Comparison of ENCODE assay signal across 2 cellular contexts in the genomic region with DNA sequence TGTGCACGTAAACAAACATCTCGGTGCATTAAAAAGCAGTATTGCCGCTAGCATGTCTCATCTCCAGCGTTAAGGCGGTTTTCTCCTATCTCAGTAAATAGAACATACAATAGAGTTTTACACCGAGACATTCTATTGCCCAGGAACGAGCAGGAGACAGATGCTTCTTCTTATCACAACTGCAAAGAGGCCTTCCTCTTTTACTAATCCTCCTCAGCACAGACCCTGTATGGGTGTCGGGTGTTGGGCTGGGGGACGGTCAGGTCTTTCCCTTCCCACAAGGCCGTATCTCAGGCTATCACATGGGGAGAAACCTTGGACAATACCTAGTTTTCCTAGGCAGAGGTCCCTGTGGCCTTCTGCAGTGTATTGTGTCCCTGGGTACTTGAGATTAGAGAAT.
TF ChIP-seq lines count a peak whose summit lies in the region.

No MANE protein-coding gene starts in this region.

TF ChIP-seq in K562, 482 proteins besides CTCF, POLR2A, EP300 and RAD21 (continued from another document):
- TF ChIP-seq ZKSCAN8 (CRISPR knock-in tag; IDR thresholded peaks at IDR 0.05), result no peak
- peak; percentile 33; the same call in 1 of the 2 replicates for TF ChIP-seq CBFA2T3 (IDR thresholded peaks at IDR 0.05)
- TF ChIP-seq TCF3 (CRISPR knock-in tag; IDR thresholded peaks at IDR 0.05), result peak; percentile 24; the same call in 1 of the 2 replicates
- TF ChIP-seq NFIC (IDR thresholded peaks at IDR 0.05), result no peak
TF ChIP-seq in K562: peak in this region for 3.

TF ChIP-seq in GM23338, 12 proteins besides CTCF, POLR2A, EP300 and RAD21 (continued from another document):
- TF ChIP-seq, protein P1, sequence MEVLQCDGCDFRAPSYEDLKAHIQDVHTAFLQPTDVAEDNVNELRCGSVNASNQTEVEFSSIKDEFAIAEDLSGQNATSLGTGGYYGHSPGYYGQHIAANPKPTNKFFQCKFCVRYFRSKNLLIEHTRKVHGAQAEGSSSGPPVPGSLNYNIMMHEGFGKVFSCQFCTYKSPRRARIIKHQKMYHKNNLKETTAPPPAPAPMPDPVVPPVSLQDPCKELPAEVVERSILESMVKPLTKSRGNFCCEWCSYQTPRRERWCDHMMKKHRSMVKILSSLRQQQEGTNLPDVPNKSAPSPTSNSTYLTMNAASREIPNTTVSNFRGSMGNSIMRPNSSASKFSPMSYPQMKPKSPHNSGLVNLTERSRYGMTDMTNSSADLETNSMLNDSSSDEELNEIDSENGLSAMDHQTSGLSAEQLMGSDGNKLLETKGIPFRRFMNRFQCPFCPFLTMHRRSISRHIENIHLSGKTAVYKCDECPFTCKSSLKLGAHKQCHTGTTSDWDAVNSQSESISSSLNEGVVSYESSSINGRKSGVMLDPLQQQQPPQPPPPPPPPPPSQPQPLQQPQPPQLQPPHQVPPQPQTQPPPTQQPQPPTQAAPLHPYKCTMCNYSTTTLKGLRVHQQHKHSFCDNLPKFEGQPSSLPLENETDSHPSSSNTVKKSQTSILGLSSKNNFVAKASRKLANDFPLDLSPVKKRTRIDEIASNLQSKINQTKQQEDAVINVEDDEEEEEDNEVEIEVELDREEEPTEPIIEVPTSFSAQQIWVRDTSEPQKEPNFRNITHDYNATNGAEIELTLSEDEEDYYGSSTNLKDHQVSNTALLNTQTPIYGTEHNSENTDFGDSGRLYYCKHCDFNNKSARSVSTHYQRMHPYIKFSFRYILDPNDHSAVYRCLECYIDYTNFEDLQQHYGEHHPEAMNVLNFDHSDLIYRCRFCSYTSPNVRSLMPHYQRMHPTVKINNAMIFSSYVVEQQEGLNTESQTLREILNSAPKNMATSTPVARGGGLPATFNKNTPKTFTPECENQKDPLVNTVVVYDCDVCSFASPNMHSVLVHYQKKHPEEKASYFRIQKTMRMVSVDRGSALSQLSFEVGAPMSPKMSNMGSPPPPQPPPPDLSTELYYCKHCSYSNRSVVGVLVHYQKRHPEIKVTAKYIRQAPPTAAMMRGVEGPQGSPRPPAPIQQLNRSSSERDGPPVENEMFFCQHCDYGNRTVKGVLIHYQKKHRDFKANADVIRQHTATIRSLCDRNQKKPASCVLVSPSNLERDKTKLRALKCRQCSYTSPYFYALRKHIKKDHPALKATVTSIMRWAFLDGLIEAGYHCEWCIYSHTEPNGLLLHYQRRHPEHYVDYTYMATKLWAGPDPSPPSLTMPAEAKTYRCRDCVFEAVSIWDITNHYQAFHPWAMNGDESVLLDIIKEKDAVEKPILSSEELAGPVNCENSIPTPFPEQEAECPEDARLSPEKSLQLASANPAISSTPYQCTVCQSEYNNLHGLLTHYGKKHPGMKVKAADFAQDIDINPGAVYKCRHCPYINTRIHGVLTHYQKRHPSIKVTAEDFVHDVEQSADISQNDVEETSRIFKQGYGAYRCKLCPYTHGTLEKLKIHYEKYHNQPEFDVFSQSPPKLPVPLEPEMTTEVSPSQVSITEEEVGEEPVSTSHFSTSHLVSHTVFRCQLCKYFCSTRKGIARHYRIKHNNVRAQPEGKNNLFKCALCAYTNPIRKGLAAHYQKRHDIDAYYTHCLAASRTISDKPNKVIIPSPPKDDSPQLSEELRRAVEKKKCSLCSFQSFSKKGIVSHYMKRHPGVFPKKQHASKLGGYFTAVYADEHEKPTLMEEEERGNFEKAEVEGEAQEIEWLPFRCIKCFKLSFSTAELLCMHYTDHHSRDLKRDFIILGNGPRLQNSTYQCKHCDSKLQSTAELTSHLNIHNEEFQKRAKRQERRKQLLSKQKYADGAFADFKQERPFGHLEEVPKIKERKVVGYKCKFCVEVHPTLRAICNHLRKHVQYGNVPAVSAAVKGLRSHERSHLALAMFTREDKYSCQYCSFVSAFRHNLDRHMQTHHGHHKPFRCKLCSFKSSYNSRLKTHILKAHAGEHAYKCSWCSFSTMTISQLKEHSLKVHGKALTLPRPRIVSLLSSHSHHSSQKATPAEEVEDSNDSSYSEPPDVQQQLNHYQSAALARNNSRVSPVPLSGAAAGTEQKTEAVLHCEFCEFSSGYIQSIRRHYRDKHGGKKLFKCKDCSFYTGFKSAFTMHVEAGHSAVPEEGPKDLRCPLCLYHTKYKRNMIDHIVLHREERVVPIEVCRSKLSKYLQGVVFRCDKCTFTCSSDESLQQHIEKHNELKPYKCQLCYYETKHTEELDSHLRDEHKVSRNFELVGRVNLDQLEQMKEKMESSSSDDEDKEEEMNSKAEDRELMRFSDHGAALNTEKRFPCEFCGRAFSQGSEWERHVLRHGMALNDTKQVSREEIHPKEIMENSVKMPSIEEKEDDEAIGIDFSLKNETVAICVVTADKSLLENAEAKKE (CRISPR knock-in tag; IDR thresholded peaks at IDR 0.05), result no peak
- TF ChIP-seq JUNB (IDR thresholded peaks at IDR 0.05; ENCODE audit: unreplicated experiment), result no peak
- TF ChIP-seq ZNF114 (CRISPR knock-in tag; IDR thresholded peaks at IDR 0.05), result no peak
- TF ChIP-seq, protein P2, sequence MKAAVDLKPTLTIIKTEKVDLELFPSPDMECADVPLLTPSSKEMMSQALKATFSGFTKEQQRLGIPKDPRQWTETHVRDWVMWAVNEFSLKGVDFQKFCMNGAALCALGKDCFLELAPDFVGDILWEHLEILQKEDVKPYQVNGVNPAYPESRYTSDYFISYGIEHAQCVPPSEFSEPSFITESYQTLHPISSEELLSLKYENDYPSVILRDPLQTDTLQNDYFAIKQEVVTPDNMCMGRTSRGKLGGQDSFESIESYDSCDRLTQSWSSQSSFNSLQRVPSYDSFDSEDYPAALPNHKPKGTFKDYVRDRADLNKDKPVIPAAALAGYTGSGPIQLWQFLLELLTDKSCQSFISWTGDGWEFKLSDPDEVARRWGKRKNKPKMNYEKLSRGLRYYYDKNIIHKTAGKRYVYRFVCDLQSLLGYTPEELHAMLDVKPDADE (IDR thresholded peaks at IDR 0.05), result no peak
- no peak for TF ChIP-seq EZH2phosphoT487 (IDR thresholded peaks at IDR 0.05; ENCODE audit: unreplicated experiment)
- no peak for TF ChIP-seq EZH2 (IDR thresholded peaks at IDR 0.05; ENCODE audit: low read depth, unreplicated experiment)
- TF ChIP-seq ZNF331 (CRISPR knock-in tag; IDR thresholded peaks at IDR 0.05; ENCODE audit: low read depth), result no peak
- no peak for TF ChIP-seq POLR2AphosphoS5 (IDR thresholded peaks at IDR 0.05; ENCODE audit: low read depth)
- no peak for TF ChIP-seq CREB1 (CRISPR knock-in tag; IDR thresholded peaks at IDR 0.05; ENCODE audit: low read depth)
- TF ChIP-seq, protein P3, sequence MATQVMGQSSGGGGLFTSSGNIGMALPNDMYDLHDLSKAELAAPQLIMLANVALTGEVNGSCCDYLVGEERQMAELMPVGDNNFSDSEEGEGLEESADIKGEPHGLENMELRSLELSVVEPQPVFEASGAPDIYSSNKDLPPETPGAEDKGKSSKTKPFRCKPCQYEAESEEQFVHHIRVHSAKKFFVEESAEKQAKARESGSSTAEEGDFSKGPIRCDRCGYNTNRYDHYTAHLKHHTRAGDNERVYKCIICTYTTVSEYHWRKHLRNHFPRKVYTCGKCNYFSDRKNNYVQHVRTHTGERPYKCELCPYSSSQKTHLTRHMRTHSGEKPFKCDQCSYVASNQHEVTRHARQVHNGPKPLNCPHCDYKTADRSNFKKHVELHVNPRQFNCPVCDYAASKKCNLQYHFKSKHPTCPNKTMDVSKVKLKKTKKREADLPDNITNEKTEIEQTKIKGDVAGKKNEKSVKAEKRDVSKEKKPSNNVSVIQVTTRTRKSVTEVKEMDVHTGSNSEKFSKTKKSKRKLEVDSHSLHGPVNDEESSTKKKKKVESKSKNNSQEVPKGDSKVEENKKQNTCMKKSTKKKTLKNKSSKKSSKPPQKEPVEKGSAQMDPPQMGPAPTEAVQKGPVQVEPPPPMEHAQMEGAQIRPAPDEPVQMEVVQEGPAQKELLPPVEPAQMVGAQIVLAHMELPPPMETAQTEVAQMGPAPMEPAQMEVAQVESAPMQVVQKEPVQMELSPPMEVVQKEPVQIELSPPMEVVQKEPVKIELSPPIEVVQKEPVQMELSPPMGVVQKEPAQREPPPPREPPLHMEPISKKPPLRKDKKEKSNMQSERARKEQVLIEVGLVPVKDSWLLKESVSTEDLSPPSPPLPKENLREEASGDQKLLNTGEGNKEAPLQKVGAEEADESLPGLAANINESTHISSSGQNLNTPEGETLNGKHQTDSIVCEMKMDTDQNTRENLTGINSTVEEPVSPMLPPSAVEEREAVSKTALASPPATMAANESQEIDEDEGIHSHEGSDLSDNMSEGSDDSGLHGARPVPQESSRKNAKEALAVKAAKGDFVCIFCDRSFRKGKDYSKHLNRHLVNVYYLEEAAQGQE (IDR thresholded peaks at IDR 0.05; ENCODE audit: unreplicated experiment), result no peak
- no peak for TF ChIP-seq NANOG (IDR thresholded peaks at IDR 0.05; ENCODE audit: borderline replicate concordance)
